In genomic region chr3:30793755-30794154, GRCh38 we compare ENCODE assay signal across 9 cellular contexts.
"Had no signal": no experiment of that assay in that cellular context is flagged by ENCODE, and none has a peak within 500 bp of the region (broad histone marks: within the 10 kb centered on the region; RNA-seq: fewer than 3 reads in every experiment).

No MANE protein-coding gene starts in this region.

- H3K4me2 ChIP-seq: KMS-11 had no signal

- H3K36me3 ChIP-seq: HAP-1 had no signal

- H3K4me3 ChIP-seq: GM23248, HAP-1 had no signal

- H3K27ac ChIP-seq: GM23248, HL-60, KMS-11 had no signal

- DNase-seq: GM23248, GOT3, H7, IMR-90, KBM-7 had no signal

- ATAC-seq: HCT116 had no signal

- H2AFZ ChIP-seq: GM23248 had no signal

- H3K9ac ChIP-seq: GM23248, KMS-11 had no signal

- H3K9me3 ChIP-seq: HAP-1 had no signal
